Comparison of ENCODE assay signal across 1 cellular context in the genomic region with DNA sequence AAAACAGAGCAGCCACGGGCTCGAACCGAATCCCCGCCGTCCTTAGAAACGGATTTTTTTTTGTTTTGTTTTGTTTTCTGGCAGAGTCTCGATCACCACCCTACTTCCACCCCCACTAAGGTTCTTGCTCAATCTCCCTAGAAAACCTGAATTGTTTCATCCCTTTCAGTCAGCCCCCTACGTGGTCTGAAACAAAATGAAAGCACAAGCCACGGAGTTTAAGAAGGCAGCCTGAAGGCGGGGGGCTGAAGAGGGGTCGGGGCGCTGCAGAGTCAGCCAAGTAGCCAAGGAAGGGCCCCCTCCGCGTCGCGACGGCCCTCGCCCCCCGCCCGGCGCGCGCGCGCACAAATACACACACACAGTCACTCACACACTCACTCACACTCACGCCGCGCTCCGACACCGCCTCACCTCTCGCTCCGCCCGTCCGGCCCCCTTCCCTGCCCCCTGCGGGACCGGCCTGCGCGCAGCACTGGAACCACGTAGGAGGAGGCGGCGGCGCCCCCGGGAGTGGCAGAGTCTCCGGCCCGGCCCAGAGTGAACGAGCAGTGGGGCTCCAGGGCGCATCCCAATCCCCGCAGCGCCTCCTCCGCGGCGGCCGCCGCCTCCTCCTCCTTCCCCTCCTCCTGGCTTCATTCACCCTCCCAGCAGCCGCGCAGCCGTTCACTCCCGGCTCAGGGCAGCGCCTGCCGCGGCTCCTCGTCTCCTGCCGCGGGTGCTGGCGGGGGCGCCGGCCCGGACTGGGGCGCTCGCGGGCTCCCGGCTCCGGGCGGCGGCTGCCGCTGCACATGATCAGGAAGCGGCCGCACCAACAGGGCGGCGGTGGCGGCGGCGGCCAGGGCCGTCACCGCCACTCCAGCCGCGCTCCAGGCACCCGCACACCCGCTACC.
A peak's percentile ranks its signal among the peaks of the same experiment; 100 is the strongest.
TF ChIP-seq lines count a peak whose summit lies in the region.

No MANE protein-coding gene starts in this region.

TF ChIP-seq in HEK293, 187 proteins besides CTCF, POLR2A, EP300 and RAD21 (continued from another document and continues in another):
- TF ChIP-seq, protein P1, sequence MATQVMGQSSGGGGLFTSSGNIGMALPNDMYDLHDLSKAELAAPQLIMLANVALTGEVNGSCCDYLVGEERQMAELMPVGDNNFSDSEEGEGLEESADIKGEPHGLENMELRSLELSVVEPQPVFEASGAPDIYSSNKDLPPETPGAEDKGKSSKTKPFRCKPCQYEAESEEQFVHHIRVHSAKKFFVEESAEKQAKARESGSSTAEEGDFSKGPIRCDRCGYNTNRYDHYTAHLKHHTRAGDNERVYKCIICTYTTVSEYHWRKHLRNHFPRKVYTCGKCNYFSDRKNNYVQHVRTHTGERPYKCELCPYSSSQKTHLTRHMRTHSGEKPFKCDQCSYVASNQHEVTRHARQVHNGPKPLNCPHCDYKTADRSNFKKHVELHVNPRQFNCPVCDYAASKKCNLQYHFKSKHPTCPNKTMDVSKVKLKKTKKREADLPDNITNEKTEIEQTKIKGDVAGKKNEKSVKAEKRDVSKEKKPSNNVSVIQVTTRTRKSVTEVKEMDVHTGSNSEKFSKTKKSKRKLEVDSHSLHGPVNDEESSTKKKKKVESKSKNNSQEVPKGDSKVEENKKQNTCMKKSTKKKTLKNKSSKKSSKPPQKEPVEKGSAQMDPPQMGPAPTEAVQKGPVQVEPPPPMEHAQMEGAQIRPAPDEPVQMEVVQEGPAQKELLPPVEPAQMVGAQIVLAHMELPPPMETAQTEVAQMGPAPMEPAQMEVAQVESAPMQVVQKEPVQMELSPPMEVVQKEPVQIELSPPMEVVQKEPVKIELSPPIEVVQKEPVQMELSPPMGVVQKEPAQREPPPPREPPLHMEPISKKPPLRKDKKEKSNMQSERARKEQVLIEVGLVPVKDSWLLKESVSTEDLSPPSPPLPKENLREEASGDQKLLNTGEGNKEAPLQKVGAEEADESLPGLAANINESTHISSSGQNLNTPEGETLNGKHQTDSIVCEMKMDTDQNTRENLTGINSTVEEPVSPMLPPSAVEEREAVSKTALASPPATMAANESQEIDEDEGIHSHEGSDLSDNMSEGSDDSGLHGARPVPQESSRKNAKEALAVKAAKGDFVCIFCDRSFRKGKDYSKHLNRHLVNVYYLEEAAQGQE (tag by site-specific recombination; IDR thresholded peaks at IDR 0.05), result no peak
- TF ChIP-seq, protein P2, sequence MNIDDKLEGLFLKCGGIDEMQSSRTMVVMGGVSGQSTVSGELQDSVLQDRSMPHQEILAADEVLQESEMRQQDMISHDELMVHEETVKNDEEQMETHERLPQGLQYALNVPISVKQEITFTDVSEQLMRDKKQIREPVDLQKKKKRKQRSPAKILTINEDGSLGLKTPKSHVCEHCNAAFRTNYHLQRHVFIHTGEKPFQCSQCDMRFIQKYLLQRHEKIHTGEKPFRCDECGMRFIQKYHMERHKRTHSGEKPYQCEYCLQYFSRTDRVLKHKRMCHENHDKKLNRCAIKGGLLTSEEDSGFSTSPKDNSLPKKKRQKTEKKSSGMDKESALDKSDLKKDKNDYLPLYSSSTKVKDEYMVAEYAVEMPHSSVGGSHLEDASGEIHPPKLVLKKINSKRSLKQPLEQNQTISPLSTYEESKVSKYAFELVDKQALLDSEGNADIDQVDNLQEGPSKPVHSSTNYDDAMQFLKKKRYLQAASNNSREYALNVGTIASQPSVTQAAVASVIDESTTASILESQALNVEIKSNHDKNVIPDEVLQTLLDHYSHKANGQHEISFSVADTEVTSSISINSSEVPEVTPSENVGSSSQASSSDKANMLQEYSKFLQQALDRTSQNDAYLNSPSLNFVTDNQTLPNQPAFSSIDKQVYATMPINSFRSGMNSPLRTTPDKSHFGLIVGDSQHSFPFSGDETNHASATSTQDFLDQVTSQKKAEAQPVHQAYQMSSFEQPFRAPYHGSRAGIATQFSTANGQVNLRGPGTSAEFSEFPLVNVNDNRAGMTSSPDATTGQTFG (tag by site-specific recombination; IDR thresholded peaks at IDR 0.05; ENCODE audit: borderline replicate concordance), result no peak
- TF ChIP-seq, protein P3, sequence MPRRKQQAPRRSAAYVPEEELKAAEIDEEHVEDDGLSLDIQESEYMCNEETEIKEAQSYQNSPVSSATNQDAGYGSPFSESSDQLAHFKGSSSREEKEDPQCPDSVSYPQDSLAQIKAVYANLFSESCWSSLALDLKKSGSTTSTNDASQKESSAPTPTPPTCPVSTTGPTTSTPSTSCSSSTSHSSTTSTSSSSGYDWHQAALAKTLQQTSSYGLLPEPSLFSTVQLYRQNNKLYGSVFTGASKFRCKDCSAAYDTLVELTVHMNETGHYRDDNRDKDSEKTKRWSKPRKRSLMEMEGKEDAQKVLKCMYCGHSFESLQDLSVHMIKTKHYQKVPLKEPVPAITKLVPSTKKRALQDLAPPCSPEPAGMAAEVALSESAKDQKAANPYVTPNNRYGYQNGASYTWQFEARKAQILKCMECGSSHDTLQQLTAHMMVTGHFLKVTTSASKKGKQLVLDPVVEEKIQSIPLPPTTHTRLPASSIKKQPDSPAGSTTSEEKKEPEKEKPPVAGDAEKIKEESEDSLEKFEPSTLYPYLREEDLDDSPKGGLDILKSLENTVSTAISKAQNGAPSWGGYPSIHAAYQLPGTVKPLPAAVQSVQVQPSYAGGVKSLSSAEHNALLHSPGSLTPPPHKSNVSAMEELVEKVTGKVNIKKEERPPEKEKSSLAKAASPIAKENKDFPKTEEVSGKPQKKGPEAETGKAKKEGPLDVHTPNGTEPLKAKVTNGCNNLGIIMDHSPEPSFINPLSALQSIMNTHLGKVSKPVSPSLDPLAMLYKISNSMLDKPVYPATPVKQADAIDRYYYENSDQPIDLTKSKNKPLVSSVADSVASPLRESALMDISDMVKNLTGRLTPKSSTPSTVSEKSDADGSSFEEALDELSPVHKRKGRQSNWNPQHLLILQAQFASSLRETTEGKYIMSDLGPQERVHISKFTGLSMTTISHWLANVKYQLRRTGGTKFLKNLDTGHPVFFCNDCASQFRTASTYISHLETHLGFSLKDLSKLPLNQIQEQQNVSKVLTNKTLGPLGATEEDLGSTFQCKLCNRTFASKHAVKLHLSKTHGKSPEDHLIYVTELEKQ (tag by site-specific recombination; IDR thresholded peaks at IDR 0.05; ENCODE audit: borderline replicate concordance), result no peak
- TF ChIP-seq RBAK (tag by site-specific recombination; IDR thresholded peaks at IDR 0.05) (no peak), GLIS2 (tag by site-specific recombination; IDR thresholded peaks at IDR 0.05) (peak; percentile 100), ZNF660 (tag by site-specific recombination; IDR thresholded peaks at IDR 0.05) (peak; percentile 85), ZNF670 (tag by site-specific recombination; IDR thresholded peaks at IDR 0.05; ENCODE audit: low read depth) (no peak), ZNF510 (tag by site-specific recombination; IDR thresholded peaks at IDR 0.05; ENCODE audit: insufficient replicate concordance) (no peak), ZNF549 (tag by site-specific recombination; IDR thresholded peaks at IDR 0.05) (no peak), ZNF335 (tag by site-specific recombination; conservative IDR thresholded peaks at IDR 0.05) (peak; percentile 70), GLIS1 (tag by site-specific recombination; IDR thresholded peaks at IDR 0.05) (peak; percentile 86), KLF1 (tag by site-specific recombination; IDR thresholded peaks at IDR 0.05) (peak; percentile 79), IKZF3 (tag by site-specific recombination; IDR thresholded peaks at IDR 0.05) (no peak), ZNF24 (tag by site-specific recombination; IDR thresholded peaks at IDR 0.05) (peak; percentile 70), ZNF626 (tag by site-specific recombination; IDR thresholded peaks at IDR 0.05) (no peak), ZNF530 (tag by site-specific recombination; IDR thresholded peaks at IDR 0.05; ENCODE audit: low read depth) (no peak), ZIC2 (tag by site-specific recombination; IDR thresholded peaks at IDR 0.05) (peak; percentile 99), SCRT2 (tag by site-specific recombination; IDR thresholded peaks at IDR 0.05) (peak; percentile 33; the same call in 1 of the 2 replicates), ZNF211 (tag by site-specific recombination; IDR thresholded peaks at IDR 0.05; ENCODE audit: low read depth) (no peak), KLF10 (tag by site-specific recombination; IDR thresholded peaks at IDR 0.05) (peak; percentile 28; the same call in 1 of the 2 replicates), OVOL3 (tag by site-specific recombination; IDR thresholded peaks at IDR 0.05) (no peak), KLF9 (tag by site-specific recombination; IDR thresholded peaks at IDR 0.05; ENCODE audit: low read depth) (peak; percentile 83), SCRT1 (tag by site-specific recombination; IDR thresholded peaks at IDR 0.05; ENCODE audit: borderline replicate concordance) (no peak), ZFP3 (tag by site-specific recombination; IDR thresholded peaks at IDR 0.05; ENCODE audit: low read depth) (no peak), ZEB2 (tag by site-specific recombination; IDR thresholded peaks at IDR 0.05) (peak; percentile 93), MEIS1 (CRISPR knock-in tag; IDR thresholded peaks at IDR 0.05; ENCODE audit: borderline replicate concordance) (no peak), ZNF157 (tag by site-specific recombination; IDR thresholded peaks at IDR 0.05) (no peak), BCL11A (tag by site-specific recombination; IDR thresholded peaks at IDR 0.05; ENCODE audit: low read depth) (no peak; the same call in 1 of the 2 replicates), ZNF239 (tag by site-specific recombination; IDR thresholded peaks at IDR 0.05) (0 out of 2 replicates have a peak, but pooled peaks have one; percentile 24), GLI4 (tag by site-specific recombination; IDR thresholded peaks at IDR 0.05) (peak; percentile 87; the same call in 1 of the 2 replicates)
- TF ChIP-seq, protein P4, sequence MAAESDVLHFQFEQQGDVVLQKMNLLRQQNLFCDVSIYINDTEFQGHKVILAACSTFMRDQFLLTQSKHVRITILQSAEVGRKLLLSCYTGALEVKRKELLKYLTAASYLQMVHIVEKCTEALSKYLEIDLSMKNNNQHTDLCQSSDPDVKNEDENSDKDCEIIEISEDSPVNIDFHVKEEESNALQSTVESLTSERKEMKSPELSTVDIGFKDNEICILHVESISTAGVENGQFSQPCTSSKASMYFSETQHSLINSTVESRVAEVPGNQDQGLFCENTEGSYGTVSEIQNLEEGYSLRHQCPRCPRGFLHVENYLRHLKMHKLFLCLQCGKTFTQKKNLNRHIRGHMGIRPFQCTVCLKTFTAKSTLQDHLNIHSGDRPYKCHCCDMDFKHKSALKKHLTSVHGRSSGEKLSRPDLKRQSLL (tag by site-specific recombination; IDR thresholded peaks at IDR 0.05), result peak; percentile 71
- TF ChIP-seq, protein P5, sequence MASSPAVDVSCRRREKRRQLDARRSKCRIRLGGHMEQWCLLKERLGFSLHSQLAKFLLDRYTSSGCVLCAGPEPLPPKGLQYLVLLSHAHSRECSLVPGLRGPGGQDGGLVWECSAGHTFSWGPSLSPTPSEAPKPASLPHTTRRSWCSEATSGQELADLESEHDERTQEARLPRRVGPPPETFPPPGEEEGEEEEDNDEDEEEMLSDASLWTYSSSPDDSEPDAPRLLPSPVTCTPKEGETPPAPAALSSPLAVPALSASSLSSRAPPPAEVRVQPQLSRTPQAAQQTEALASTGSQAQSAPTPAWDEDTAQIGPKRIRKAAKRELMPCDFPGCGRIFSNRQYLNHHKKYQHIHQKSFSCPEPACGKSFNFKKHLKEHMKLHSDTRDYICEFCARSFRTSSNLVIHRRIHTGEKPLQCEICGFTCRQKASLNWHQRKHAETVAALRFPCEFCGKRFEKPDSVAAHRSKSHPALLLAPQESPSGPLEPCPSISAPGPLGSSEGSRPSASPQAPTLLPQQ (tag by site-specific recombination; IDR thresholded peaks at IDR 0.05), result peak; percentile 89
- TF ChIP-seq, protein P6, sequence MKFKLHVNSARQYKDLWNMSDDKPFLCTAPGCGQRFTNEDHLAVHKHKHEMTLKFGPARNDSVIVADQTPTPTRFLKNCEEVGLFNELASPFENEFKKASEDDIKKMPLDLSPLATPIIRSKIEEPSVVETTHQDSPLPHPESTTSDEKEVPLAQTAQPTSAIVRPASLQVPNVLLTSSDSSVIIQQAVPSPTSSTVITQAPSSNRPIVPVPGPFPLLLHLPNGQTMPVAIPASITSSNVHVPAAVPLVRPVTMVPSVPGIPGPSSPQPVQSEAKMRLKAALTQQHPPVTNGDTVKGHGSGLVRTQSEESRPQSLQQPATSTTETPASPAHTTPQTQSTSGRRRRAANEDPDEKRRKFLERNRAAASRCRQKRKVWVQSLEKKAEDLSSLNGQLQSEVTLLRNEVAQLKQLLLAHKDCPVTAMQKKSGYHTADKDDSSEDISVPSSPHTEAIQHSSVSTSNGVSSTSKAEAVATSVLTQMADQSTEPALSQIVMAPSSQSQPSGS (tag by site-specific recombination; IDR thresholded peaks at IDR 0.05; ENCODE audit: low read depth), result no peak
- TF ChIP-seq, protein P7, sequence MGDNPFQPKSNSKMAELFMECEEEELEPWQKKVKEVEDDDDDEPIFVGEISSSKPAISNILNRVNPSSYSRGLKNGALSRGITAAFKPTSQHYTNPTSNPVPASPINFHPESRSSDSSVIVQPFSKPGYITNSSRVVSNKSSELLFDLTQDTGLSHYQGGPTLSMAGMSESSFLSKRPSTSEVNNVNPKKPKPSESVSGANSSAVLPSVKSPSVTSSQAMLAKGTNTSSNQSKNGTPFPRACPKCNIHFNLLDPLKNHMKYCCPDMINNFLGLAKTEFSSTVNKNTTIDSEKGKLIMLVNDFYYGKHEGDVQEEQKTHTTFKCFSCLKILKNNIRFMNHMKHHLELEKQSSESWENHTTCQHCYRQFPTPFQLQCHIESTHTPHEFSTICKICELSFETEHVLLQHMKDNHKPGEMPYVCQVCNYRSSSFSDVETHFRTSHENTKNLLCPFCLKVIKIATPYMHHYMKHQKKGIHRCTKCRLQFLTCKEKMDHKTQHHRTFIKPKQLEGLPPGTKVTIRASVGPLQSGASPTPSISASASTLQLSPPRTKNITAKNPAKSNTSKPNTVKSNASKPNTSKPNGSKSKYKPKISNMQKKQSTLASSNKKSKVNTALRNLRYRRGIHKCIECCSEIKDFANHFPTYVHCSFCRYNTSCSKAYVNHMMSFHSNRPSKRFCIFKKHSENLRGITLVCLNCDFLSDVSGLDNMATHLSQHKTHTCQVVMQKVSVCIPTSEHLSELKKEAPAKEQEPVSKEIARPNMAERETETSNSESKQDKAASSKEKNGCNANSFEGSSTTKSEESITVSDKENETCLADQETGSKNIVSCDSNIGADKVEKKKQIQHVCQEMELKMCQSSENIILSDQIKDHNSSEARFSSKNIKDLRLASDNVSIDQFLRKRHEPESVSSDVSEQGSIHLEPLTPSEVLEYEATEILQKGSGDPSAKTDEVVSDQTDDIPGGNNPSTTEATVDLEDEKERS (tag by site-specific recombination; IDR thresholded peaks at IDR 0.05), result no peak
